Comparison of ENCODE assay signal across 8 cellular contexts in the genomic region with DNA sequence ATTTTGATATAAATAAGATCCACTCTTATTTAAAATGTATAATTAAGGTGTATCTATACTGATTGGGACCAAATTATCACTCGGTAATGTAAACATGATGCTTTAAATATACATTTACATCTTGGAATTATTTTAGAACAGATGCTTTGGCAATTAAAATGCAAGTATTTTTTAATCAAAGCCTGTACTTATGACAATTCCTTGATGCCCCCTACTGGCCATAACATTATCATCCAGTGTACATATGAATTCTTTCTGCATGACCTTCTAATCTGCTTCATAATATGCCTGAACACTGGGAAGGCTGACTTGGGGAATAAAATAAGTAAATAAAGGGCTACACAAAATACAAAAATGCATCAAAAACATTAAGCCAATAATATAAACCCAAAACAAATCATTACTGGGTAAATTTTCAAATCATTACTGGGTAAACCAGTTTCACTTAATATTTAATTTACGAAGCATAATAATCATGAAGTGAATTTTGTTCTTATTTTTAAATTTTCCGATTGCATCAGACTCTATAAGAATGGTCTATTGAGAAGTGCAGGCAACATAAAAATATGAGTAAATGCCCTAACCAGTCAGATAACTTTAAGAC.
A peak's percentile ranks its signal among the peaks of the same experiment; 100 is the strongest.
DNase-seq lines count a peak whose midpoint lies in the region; ATAC-seq and TF ChIP-seq lines count a peak whose summit lies in the region.

No MANE protein-coding gene starts in this region.

- H3K27ac ChIP-seq in coronary artery (no peak overlapping the region), suprapubic skin (no peak overlapping the region)

- H3K4me1 ChIP-seq in suprapubic skin, result no peaks in the 10 kb centered on the region

- in situ Hi-C loops in GM13976 (cut with MboI; ENCODE audit: low sequenced_read_pairs, unreplicated experiment), result no loop called here

- H3K36me3 ChIP-seq in suprapubic skin, result no peaks in the 10 kb centered on the region

- TF ChIP-seq CTCF in GM13976 (IDR thresholded peaks at IDR 0.05; ENCODE audit: borderline replicate concordance, control extremely low read depth, extremely low read depth, insufficient read depth, missing control alignments) (peak; percentile 40), cardiac fibroblast (IDR thresholded peaks at IDR 0.05; ENCODE audit: low read depth, low read length) (peak; percentile 60), coronary artery (IDR thresholded peaks at IDR 0.05) (no peak), suprapubic skin (IDR thresholded peaks at IDR 0.05) (peak in 1 of 2 donors; percentile 22)

- H3K27me3 ChIP-seq in suprapubic skin, result no peaks in the 10 kb centered on the region

- no peak for TF ChIP-seq POLR2A in suprapubic skin (IDR thresholded peaks at IDR 0.05)

- DNase-seq in AG08395 (ENCODE audit: low spot score) (peak; percentile 46), GM13976 (ENCODE audit: low spot score) (peak; percentile 30), NCI-H446 treated with DMSO at 0.1 percent for 48 hours (lab: John Stamatoyannopoulos, UW) (peak; percentile 6), cardiac fibroblast (ENCODE audit: low read depth in 2 of 2) (peak; percentile 68 to 81), myocyte (ENCODE audit: low read depth) (peak; percentile 61), coronary artery (ENCODE audit: low spot score) (no peak), suprapubic skin (ENCODE audit: low spot score in 2 of 2) (no peak)

- no peak for TF ChIP-seq EP300 in suprapubic skin (IDR thresholded peaks at IDR 0.05)

- H3K9me3 ChIP-seq in suprapubic skin, result peaks cover 4% of the 10 kb centered on the region

- 74% methylated on average over 3 of the region's 3 CpGs for WGBS in suprapubic skin

- no peak for ATAC-seq in GM21423 (IDR thresholded peaks at IDR 0.05; ENCODE audit: unreplicated experiment)

- H3K4me3 ChIP-seq in cardiac fibroblast (replicated peaks in 1 of 2; ENCODE audit: low read depth in 2 of 2, low read length in 2 of 2), result no peak overlapping the region
- no peak overlapping the region for H3K4me3 ChIP-seq in coronary artery
- no peak overlapping the region for H3K4me3 ChIP-seq in suprapubic skin

Comparison
In these comparisons a context has a peak if more than half of its experiments do, and no peak if none do; other contexts are left out.
1. DNase-seq: peak in AG08395 (single experiment), GM13976 (single experiment), NCI-H446 treated with DMSO at 0.1 percent for 48 hours (single experiment), cardiac fibroblast (2 of 2) and myocyte (single experiment); none in coronary artery (single experiment) and suprapubic skin (0 of 2).